1 cellular context compared by ENCODE assay signal in genomic region chr2:223247136-223247535, GRCh38.
TF ChIP-seq lines count a peak whose summit lies in the region.

No MANE protein-coding gene starts in this region.

TF ChIP-seq in H1, 55 proteins besides CTCF, POLR2A, EP300 and RAD21:
- peak; percentile 43; the same call in 1 of the 2 replicates for TF ChIP-seq YY1 (IDR thresholded peaks at IDR 0.05; ENCODE audit: low read depth, low read length)
- TF ChIP-seq BACH1 (IDR thresholded peaks at IDR 0.05; ENCODE audit: low read length): no peak
